In genomic region chr7:100852048-100852872, GRCh38 we compare ENCODE assay signal across 1 cellular context.
TF ChIP-seq lines count a peak whose summit lies in the region.

Gene SLC12A9 (plus strand): TSS chr7:100852713. CDS start chr7:100854198, 1,485 bp downstream.

TF ChIP-seq in K562, 482 proteins besides CTCF, POLR2A, EP300 and RAD21 (continued from another document):
- no peak for TF ChIP-seq ZNF655 (CRISPR knock-in tag; IDR thresholded peaks at IDR 0.05)
- TF ChIP-seq ZKSCAN1 (IDR thresholded peaks at IDR 0.05; ENCODE audit: low read depth, low read length): no peak; the same call in 1 of the 2 replicates
- TF ChIP-seq ELF2 (CRISPR knock-in tag; IDR thresholded peaks at IDR 0.05): no peak
- TF ChIP-seq ZNF75A (CRISPR knock-in tag; IDR thresholded peaks at IDR 0.05): no peak
- no peak for TF ChIP-seq SRSF1 (IDR thresholded peaks at IDR 0.05; ENCODE audit: low read depth, low read length)
- TF ChIP-seq ATF4 (CRISPR knock-in tag; IDR thresholded peaks at IDR 0.05): no peak
- 0 out of 2 replicates have a peak, but pooled peaks have one; percentile 27 for TF ChIP-seq RAD51 (IDR thresholded peaks at IDR 0.05; ENCODE audit: borderline replicate concordance, low read depth)
- peak in 1 of 3 experiments; percentile 48 for TF ChIP-seq YY1 (IDR thresholded peaks at IDR 0.05; ENCODE audit: borderline replicate concordance in 1 of 3, control insufficient read depth in 1 of 3, extremely low read depth in 1 of 3, insufficient read depth in 3 of 3, insufficient read length in 1 of 3, insufficient replicate concordance in 2 of 3, low read depth in 1 of 3, low read length in 2 of 3)
- no peak for TF ChIP-seq CBX5 (IDR thresholded peaks at IDR 0.05; ENCODE audit: borderline replicate concordance, low read depth)
- TF ChIP-seq BRF1 (IDR thresholded peaks at IDR 0.05; ENCODE audit: borderline replicate concordance, extremely low read depth, insufficient read length): no peak
- no peak for TF ChIP-seq NR2C1 (IDR thresholded peaks at IDR 0.05)
- no peak for TF ChIP-seq NR2C1 (tag; IDR thresholded peaks at IDR 0.05)
- TF ChIP-seq MTA2 (IDR thresholded peaks at IDR 0.05; ENCODE audit: low read depth): no peak
- peak; percentile 91; the same call in 1 of the 2 replicates for TF ChIP-seq SREBF2 (CRISPR knock-in tag; IDR thresholded peaks at IDR 0.05)
- no peak for TF ChIP-seq HSF4 (CRISPR knock-in tag; IDR thresholded peaks at IDR 0.05; ENCODE audit: borderline replicate concordance)
- no peak for TF ChIP-seq POLR2B (IDR thresholded peaks at IDR 0.05; ENCODE audit: low read depth, partially characterized antibody)
- TF ChIP-seq ESRRB (CRISPR knock-in tag; IDR thresholded peaks at IDR 0.05; ENCODE audit: borderline replicate concordance): no peak
- TF ChIP-seq CBFB (CRISPR knock-in tag; IDR thresholded peaks at IDR 0.05): peak; percentile 92
- TF ChIP-seq, protein P1, sequence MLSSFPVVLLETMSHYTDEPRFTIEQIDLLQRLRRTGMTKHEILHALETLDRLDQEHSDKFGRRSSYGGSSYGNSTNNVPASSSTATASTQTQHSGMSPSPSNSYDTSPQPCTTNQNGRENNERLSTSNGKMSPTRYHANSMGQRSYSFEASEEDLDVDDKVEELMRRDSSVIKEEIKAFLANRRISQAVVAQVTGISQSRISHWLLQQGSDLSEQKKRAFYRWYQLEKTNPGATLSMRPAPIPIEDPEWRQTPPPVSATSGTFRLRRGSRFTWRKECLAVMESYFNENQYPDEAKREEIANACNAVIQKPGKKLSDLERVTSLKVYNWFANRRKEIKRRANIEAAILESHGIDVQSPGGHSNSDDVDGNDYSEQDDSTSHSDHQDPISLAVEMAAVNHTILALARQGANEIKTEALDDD (IDR thresholded peaks at IDR 0.05): no peak
- TF ChIP-seq ZNF444 (CRISPR knock-in tag; IDR thresholded peaks at IDR 0.05): no peak
- TF ChIP-seq DNMT1 (IDR thresholded peaks at IDR 0.05): no peak
- no peak for TF ChIP-seq ZNF785 (CRISPR knock-in tag; IDR thresholded peaks at IDR 0.05)
- TF ChIP-seq, protein P2, sequence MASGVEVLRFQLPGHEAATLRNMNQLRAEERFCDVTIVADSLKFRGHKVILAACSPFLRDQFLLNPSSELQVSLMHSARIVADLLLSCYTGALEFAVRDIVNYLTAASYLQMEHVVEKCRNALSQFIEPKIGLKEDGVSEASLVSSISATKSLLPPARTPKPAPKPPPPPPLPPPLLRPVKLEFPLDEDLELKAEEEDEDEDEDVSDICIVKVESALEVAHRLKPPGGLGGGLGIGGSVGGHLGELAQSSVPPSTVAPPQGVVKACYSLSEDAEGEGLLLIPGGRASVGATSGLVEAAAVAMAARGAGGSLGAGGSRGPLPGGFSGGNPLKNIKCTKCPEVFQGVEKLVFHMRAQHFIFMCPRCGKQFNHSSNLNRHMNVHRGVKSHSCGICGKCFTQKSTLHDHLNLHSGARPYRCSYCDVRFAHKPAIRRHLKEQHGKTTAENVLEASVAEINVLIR (CRISPR knock-in tag; IDR thresholded peaks at IDR 0.05): no peak
